Comparison of ENCODE assay signal across 17 cellular contexts in genomic region chr10:69446229-69446628, GRCh38. TPM values are rescaled to one million over a fixed set of nuclear protein-coding genes. Genes with fewer than 3 reads are reported as not detected.
DNase-seq lines count a peak whose midpoint lies in the region; TF ChIP-seq lines count a peak whose summit lies in the region.
"Had no signal": no experiment of that assay in that cellular context is flagged by ENCODE, and none has a peak within 500 bp of the region (broad histone marks: within the 10 kb centered on the region; RNA-seq: fewer than 3 reads in every experiment).

No MANE protein-coding gene starts in this region.

- H3F3A ChIP-seq in Loucy (ENCODE audit: low read depth), result no peaks in the 10 kb centered on the region

- H3K4me2 ChIP-seq in Loucy (ENCODE audit: low read depth, low read length, poor library complexity, severe bottlenecking), result peak overlapping the region; percentile 16
- H3K4me2 ChIP-seq in osteoblast (ENCODE audit: insufficient read depth, low read length), result peak overlapping the region; percentile 27
- H3K4me2 ChIP-seq: neural progenitor cell had no signal

- H3K9me3 ChIP-seq in Loucy (ENCODE audit: insufficient read depth, low read depth, low read length), result no peaks in the 10 kb centered on the region
- H3K9me3 ChIP-seq in colonic mucosa, result no peaks in the 10 kb centered on the region
- H3K9me3 ChIP-seq in osteoblast (ENCODE audit: low read depth, low read length), result no peaks in the 10 kb centered on the region

- intact Hi-C loops in colonic mucosa (cut with DNase I), result no loop called here

- no peaks in the 10 kb centered on the region for H3K9me2 ChIP-seq in Loucy (replicated peaks; ENCODE audit: low read depth, low read length)

- peak overlapping the region; percentile 86 for H3K27ac ChIP-seq in ACC112 (ENCODE audit: low read depth, low read length)
- peak overlapping the region; percentile 38 for H3K27ac ChIP-seq in colonic mucosa
- peak overlapping the region; percentile 58 for H3K27ac ChIP-seq in osteoblast (ENCODE audit: low read depth, low read length)
- H3K27ac ChIP-seq: neural progenitor cell had no signal

- H4K20me1 ChIP-seq in Loucy (ENCODE audit: insufficient read depth, low read length, poor library complexity, severe bottlenecking) (no peaks in the 10 kb centered on the region), osteoblast (ENCODE audit: insufficient read depth, low read length) (no peaks in the 10 kb centered on the region)

- H2AFZ ChIP-seq in ACC112 (ENCODE audit: low read length, unreplicated experiment) (no peak overlapping the region), Loucy (ENCODE audit: low read length) (no peak overlapping the region), osteoblast (ENCODE audit: low read length) (no peak overlapping the region)
- H2AFZ ChIP-seq: neural progenitor cell had no signal

- TF ChIP-seq CTCF in Loucy (conservative IDR thresholded peaks at IDR 0.05; ENCODE audit: low read length) (no peak), colonic mucosa (IDR thresholded peaks at IDR 0.05) (no peak), osteoblast (IDR thresholded peaks at IDR 0.05; ENCODE audit: extremely low read depth, low read depth, low read length) (no peak), GM20000 (IDR thresholded peaks at IDR 0.05; ENCODE audit: extremely low read depth, missing control alignments) (no peak)

- H3K27me3 ChIP-seq in ACC112 (ENCODE audit: insufficient read depth, low read length), result no peaks in the 10 kb centered on the region
- H3K27me3 ChIP-seq in Loucy (ENCODE audit: insufficient read depth, low read length, poor library complexity, severe bottlenecking), result no peaks in the 10 kb centered on the region
- no peaks in the 10 kb centered on the region for H3K27me3 ChIP-seq in colonic mucosa
- no peaks in the 10 kb centered on the region for H3K27me3 ChIP-seq in osteoblast (ENCODE audit: insufficient read depth, low read length)
- H3K27me3 ChIP-seq: neural progenitor cell had no signal

- DNase-seq in colonic mucosa (no peak), osteoblast (ENCODE audit: insufficient read length, low spot score, missing footprints) (no peak), HuH-7.5 (ENCODE audit: low spot score) (no peak), NCI-H510A treated with DMSO at 0.1 percent for 48 hours (lab: John Stamatoyannopoulos, UW) (no peak), NCI-H1105 (lab: John Stamatoyannopoulos, UW) (no peak), GM20000 (ENCODE audit: low spot score) (no peak)
- DNase-seq: activated CD4-positive, alpha-beta T cell treated with anti-CD3 and anti-CD28 coated beads for 36 hours; activated naive CD8-positive, alpha-beta T cell treated with anti-CD3 and anti-CD28 coated beads, Interleukin-2, amount 10 ng/mL, durations not matched to agents 7 days and 5 days; activated T-cell treated with anti-CD3 and anti-CD28 coated beads for 4 hours; COR-L47; NCI-H748 treated with DMSO at 0.1 percent for 48 hours; right cardiac atrium; stimulated activated CD4-positive, alpha-beta T cell treated with anti-CD3 and anti-CD28 coated beads, Interleukin-4, amount 100 ng/mL, for 24 hours had no signal

- H3K4me1 ChIP-seq in ACC112 (ENCODE audit: control insufficient read depth, insufficient read depth, low read length, unreplicated experiment), result peaks cover 46% of the 10 kb centered on the region
- peaks cover 17% of the 10 kb centered on the region for H3K4me1 ChIP-seq in Loucy (ENCODE audit: insufficient read depth, low read length, poor library complexity, severe bottlenecking)
- peaks cover 8% of the 10 kb centered on the region for H3K4me1 ChIP-seq in colonic mucosa
- H3K4me1 ChIP-seq in osteoblast (ENCODE audit: insufficient read depth, low read length), result peaks cover 28% of the 10 kb centered on the region
- H3K4me1 ChIP-seq: neural progenitor cell had no signal

- H3K4me3 ChIP-seq in ACC112 (ENCODE audit: low read depth, low read length), result no peak overlapping the region
- no peak overlapping the region for H3K4me3 ChIP-seq in Loucy (ENCODE audit: low read length, poor library complexity, severe bottlenecking)
- H3K4me3 ChIP-seq in colonic mucosa, result no peak overlapping the region
- no peak overlapping the region for H3K4me3 ChIP-seq in osteoblast (ENCODE audit: insufficient read depth, low read length)
- H3K4me3 ChIP-seq: neural progenitor cell had no signal

- no peak overlapping the region for H3K9ac ChIP-seq in Loucy (ENCODE audit: low read depth, low read length, poor library complexity, severe bottlenecking)
- H3K9ac ChIP-seq in colonic mucosa (ENCODE audit: low read depth in 2 of 2, low read length in 2 of 2), result no peak overlapping the region
- H3K9ac ChIP-seq: neural progenitor cell had no signal

- H3K79me2 ChIP-seq in ACC112 (ENCODE audit: control insufficient read depth, insufficient read depth, low read length, unreplicated experiment) (no peaks in the 10 kb centered on the region), Loucy (ENCODE audit: insufficient read depth, low read length) (no peaks in the 10 kb centered on the region), osteoblast (ENCODE audit: insufficient read depth, low read length) (no peaks in the 10 kb centered on the region)

- no peaks in the 10 kb centered on the region for H3K36me3 ChIP-seq in ACC112 (ENCODE audit: insufficient read depth, low read length)
- no peaks in the 10 kb centered on the region for H3K36me3 ChIP-seq in Loucy (ENCODE audit: insufficient read depth, low read length)
- H3K36me3 ChIP-seq in colonic mucosa, result no peaks in the 10 kb centered on the region
- H3K36me3 ChIP-seq in osteoblast (ENCODE audit: insufficient read depth, low read length), result no peaks in the 10 kb centered on the region
- H3K36me3 ChIP-seq: neural progenitor cell had no signal

RNA-seq across cellular contexts. Expression of gene TSPAN15, which starts 5.0 kb away (rescaled TPM):
- 100 to 1,000 TPM; 129 TPM for total RNA-seq in colonic mucosa
- total RNA-seq in osteoblast, result 0.59 and 0.72 TPM in 2 replicates

RNA-seq across cellular contexts. Expression of gene TACR2, which starts 29.5 kb away (rescaled TPM):
- 10 to 100 TPM in 1 of 2 donors, under 1 TPM in 1; 0.22 to 18.8 TPM for total RNA-seq in colonic mucosa
- total RNA-seq in osteoblast, result 0.29 and 0.36 TPM in 2 replicates
- total RNA-seq: activated CD4-positive, alpha-beta T cell treated with anti-CD3 and anti-CD28 coated beads for 36 hours; activated naive CD8-positive, alpha-beta T cell treated with anti-CD3 and anti-CD28 coated beads, Interleukin-2, amount 10 ng/mL, durations not matched to agents 7 days and 5 days; T-helper 2 cell treated with Interferon-gamma antibody and Interleukin-4, amounts not matched to agents 100 ng/mL and 5 ng/mL, for 36 hours had no signal

Comparison
In these comparisons a context has a peak if more than half of its experiments do, and no peak if none do; other contexts are left out.
1. RNA of gene TSPAN15, which starts 5.0 kb away (total RNA-seq): 129 TPM in colonic mucosa; 0.59 to 0.72 TPM in osteoblast; every median in the first group is over 10 times any median in the second.
2. Peak in every context shown above with its lines, with median percentiles within 50 percentile points of each other: H3K27ac ChIP-seq.